Comparison of ENCODE assay signal across 1 cellular context in genomic region chr4:158209825-158210807, GRCh38.
A peak's percentile ranks its signal among the peaks of the same experiment; 100 is the strongest.
TF ChIP-seq lines count a peak whose summit lies in the region.

Gene TMEM144, plus strand, starts transcription at chr4:158210486. Its CDS starts 2,182 bp downstream, at chr4:158212668.

TF ChIP-seq in K562, 482 proteins besides CTCF, POLR2A, EP300 and RAD21 (continued from another document and continues in another):
- TF ChIP-seq, protein P1, sequence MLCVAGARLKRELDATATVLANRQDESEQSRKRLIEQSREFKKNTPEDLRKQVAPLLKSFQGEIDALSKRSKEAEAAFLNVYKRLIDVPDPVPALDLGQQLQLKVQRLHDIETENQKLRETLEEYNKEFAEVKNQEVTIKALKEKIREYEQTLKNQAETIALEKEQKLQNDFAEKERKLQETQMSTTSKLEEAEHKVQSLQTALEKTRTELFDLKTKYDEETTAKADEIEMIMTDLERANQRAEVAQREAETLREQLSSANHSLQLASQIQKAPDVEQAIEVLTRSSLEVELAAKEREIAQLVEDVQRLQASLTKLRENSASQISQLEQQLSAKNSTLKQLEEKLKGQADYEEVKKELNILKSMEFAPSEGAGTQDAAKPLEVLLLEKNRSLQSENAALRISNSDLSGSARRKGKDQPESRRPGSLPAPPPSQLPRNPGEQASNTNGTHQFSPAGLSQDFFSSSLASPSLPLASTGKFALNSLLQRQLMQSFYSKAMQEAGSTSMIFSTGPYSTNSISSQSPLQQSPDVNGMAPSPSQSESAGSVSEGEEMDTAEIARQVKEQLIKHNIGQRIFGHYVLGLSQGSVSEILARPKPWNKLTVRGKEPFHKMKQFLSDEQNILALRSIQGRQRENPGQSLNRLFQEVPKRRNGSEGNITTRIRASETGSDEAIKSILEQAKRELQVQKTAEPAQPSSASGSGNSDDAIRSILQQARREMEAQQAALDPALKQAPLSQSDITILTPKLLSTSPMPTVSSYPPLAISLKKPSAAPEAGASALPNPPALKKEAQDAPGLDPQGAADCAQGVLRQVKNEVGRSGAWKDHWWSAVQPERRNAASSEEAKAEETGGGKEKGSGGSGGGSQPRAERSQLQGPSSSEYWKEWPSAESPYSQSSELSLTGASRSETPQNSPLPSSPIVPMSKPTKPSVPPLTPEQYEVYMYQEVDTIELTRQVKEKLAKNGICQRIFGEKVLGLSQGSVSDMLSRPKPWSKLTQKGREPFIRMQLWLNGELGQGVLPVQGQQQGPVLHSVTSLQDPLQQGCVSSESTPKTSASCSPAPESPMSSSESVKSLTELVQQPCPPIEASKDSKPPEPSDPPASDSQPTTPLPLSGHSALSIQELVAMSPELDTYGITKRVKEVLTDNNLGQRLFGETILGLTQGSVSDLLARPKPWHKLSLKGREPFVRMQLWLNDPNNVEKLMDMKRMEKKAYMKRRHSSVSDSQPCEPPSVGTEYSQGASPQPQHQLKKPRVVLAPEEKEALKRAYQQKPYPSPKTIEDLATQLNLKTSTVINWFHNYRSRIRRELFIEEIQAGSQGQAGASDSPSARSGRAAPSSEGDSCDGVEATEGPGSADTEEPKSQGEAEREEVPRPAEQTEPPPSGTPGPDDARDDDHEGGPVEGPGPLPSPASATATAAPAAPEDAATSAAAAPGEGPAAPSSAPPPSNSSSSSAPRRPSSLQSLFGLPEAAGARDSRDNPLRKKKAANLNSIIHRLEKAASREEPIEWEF (CRISPR knock-in tag; IDR thresholded peaks at IDR 0.05) = no peak; the same call in 1 of the 2 replicates
- TF ChIP-seq POLR2AphosphoS2 (IDR thresholded peaks at IDR 0.05; ENCODE audit: low read length) (no peak), VEZF1 (CRISPR knock-in tag; IDR thresholded peaks at IDR 0.05) (peak; percentile 73), HDAC3 (IDR thresholded peaks at IDR 0.05; ENCODE audit: borderline replicate concordance, partially characterized antibody) (no peak), MED1 (CRISPR knock-in tag; IDR thresholded peaks at IDR 0.05; ENCODE audit: borderline replicate concordance) (no peak), ZNF197 (CRISPR knock-in tag; IDR thresholded peaks at IDR 0.05; ENCODE audit: low read depth) (no peak), SMARCA5 (IDR thresholded peaks at IDR 0.05) (no peak), RFX1 (IDR thresholded peaks at IDR 0.05) (no peak), STAT6 (CRISPR knock-in tag; IDR thresholded peaks at IDR 0.05) (no peak), CHAMP1 (IDR thresholded peaks at IDR 0.05) (no peak), DLX4 (CRISPR knock-in tag; IDR thresholded peaks at IDR 0.05) (no peak), ETV6 (IDR thresholded peaks at IDR 0.05; ENCODE audit: borderline replicate concordance in 1 of 2, low read depth in 2 of 2, low read length in 1 of 2) (no peak), ETV6 (CRISPR knock-in tag; IDR thresholded peaks at IDR 0.05; ENCODE audit: borderline replicate concordance) (no peak), TOE1 (IDR thresholded peaks at IDR 0.05; ENCODE audit: borderline replicate concordance) (peak; percentile 78), TOE1 (CRISPR knock-in tag; IDR thresholded peaks at IDR 0.05; ENCODE audit: borderline replicate concordance, low read depth) (no peak), KHSRP (IDR thresholded peaks at IDR 0.05) (no peak), ZNF668 (CRISPR knock-in tag; IDR thresholded peaks at IDR 0.05) (no peak), CBFB (CRISPR knock-in tag; IDR thresholded peaks at IDR 0.05) (no peak), FOXJ3 (CRISPR knock-in tag; IDR thresholded peaks at IDR 0.05) (no peak), EWSR1 (IDR thresholded peaks at IDR 0.05; ENCODE audit: borderline replicate concordance, low read depth, partially characterized antibody) (no peak), MYNN (IDR thresholded peaks at IDR 0.05) (peak; percentile 48; the same call in 1 of the 2 replicates), MYNN (CRISPR knock-in tag; IDR thresholded peaks at IDR 0.05) (no peak), ATF1 (CRISPR knock-in tag; IDR thresholded peaks at IDR 0.05) (no peak), ATF1 (tag; IDR thresholded peaks at IDR 0.05) (peak; percentile 69), FOXA3 (CRISPR knock-in tag; conservative IDR thresholded peaks at IDR 0.05 in 1 of 2, IDR thresholded peaks at IDR 0.05 in 1 of 2) (no peak), NFE2L1 (tag; IDR thresholded peaks at IDR 0.05; ENCODE audit: borderline replicate concordance, low read depth) (no peak), ATF4 (CRISPR knock-in tag; IDR thresholded peaks at IDR 0.05) (no peak), NR4A1 (CRISPR knock-in tag; IDR thresholded peaks at IDR 0.05) (no peak), NR4A1 (tag; IDR thresholded peaks at IDR 0.05) (peak; percentile 25; the same call in 1 of the 2 replicates), CBFA2T2 (conservative IDR thresholded peaks at IDR 0.05) (no peak), ZNF316 (IDR thresholded peaks at IDR 0.05) (peak; percentile 53), BRCA1 (IDR thresholded peaks at IDR 0.05) (no peak), BRCA1 (CRISPR knock-in tag; IDR thresholded peaks at IDR 0.05) (no peak), KDM1A (IDR thresholded peaks at IDR 0.05) (no peak), SMARCC2 (IDR thresholded peaks at IDR 0.05; ENCODE audit: low read depth) (peak; percentile 58; the same call in 1 of the 2 replicates), TRIM24 (IDR thresholded peaks at IDR 0.05) (peak in 1 of 2 experiments; percentile 15; a peak in 1 of 4 replicates), NFYB (IDR thresholded peaks at IDR 0.05; ENCODE audit: extremely low read depth, insufficient read length) (no peak)
- TF ChIP-seq, protein P2, sequence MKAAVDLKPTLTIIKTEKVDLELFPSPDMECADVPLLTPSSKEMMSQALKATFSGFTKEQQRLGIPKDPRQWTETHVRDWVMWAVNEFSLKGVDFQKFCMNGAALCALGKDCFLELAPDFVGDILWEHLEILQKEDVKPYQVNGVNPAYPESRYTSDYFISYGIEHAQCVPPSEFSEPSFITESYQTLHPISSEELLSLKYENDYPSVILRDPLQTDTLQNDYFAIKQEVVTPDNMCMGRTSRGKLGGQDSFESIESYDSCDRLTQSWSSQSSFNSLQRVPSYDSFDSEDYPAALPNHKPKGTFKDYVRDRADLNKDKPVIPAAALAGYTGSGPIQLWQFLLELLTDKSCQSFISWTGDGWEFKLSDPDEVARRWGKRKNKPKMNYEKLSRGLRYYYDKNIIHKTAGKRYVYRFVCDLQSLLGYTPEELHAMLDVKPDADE (conservative IDR thresholded peaks at IDR 0.05; ENCODE audit: control insufficient read depth, low read depth, low read length) = no peak
- TF ChIP-seq, protein P3, sequence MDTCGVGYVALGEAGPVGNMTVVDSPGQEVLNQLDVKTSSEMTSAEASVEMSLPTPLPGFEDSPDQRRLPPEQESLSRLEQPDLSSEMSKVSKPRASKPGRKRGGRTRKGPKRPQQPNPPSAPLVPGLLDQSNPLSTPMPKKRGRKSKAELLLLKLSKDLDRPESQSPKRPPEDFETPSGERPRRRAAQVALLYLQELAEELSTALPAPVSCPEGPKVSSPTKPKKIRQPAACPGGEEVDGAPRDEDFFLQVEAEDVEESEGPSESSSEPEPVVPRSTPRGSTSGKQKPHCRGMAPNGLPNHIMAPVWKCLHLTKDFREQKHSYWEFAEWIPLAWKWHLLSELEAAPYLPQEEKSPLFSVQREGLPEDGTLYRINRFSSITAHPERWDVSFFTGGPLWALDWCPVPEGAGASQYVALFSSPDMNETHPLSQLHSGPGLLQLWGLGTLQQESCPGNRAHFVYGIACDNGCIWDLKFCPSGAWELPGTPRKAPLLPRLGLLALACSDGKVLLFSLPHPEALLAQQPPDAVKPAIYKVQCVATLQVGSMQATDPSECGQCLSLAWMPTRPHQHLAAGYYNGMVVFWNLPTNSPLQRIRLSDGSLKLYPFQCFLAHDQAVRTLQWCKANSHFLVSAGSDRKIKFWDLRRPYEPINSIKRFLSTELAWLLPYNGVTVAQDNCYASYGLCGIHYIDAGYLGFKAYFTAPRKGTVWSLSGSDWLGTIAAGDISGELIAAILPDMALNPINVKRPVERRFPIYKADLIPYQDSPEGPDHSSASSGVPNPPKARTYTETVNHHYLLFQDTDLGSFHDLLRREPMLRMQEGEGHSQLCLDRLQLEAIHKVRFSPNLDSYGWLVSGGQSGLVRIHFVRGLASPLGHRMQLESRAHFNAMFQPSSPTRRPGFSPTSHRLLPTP (IDR thresholded peaks at IDR 0.05; ENCODE audit: borderline replicate concordance, extremely low read depth, insufficient read length) = no peak
- TF ChIP-seq, protein P4, sequence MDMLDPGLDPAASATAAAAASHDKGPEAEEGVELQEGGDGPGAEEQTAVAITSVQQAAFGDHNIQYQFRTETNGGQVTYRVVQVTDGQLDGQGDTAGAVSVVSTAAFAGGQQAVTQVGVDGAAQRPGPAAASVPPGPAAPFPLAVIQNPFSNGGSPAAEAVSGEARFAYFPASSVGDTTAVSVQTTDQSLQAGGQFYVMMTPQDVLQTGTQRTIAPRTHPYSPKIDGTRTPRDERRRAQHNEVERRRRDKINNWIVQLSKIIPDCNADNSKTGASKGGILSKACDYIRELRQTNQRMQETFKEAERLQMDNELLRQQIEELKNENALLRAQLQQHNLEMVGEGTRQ (CRISPR knock-in tag; IDR thresholded peaks at IDR 0.05) = peak; percentile 47; the same call in 1 of the 2 replicates
- TF ChIP-seq, protein P5, sequence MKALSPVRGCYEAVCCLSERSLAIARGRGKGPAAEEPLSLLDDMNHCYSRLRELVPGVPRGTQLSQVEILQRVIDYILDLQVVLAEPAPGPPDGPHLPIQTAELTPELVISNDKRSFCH (CRISPR knock-in tag; IDR thresholded peaks at IDR 0.05) = no peak
- TF ChIP-seq, protein P5 (tag; IDR thresholded peaks at IDR 0.05) = no peak
- TF ChIP-seq, protein P6, sequence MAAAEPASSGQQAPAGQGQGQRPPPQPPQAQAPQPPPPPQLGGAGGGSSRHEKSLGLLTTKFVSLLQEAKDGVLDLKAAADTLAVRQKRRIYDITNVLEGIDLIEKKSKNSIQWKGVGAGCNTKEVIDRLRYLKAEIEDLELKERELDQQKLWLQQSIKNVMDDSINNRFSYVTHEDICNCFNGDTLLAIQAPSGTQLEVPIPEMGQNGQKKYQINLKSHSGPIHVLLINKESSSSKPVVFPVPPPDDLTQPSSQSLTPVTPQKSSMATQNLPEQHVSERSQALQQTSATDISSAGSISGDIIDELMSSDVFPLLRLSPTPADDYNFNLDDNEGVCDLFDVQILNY (CRISPR knock-in tag; IDR thresholded peaks at IDR 0.05) = no peak
